In the genomic region with DNA sequence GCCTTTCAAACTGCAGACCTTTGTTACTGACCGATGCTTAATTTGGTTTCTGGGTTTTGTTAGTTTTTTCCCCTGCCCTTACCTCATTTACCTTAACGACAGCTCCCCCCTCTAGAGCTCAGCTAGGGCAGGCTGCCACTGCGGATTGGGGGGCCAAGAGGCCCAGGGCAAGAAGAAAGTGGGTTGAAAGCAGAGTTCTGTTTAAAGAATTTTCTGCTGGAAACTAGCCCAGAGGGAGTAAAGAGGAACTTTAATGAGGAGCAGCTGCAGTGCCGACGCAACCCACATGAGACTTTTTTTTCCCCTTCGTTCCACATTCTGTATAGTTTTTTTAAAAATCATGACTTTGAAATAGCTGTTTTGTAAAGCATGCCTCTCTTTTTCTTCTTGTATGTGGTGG, we compare ENCODE assay signal across 7 cellular contexts. TPM values are rescaled to one million over a fixed set of nuclear protein-coding genes. Genes with fewer than 3 reads are reported as not detected.
A peak's percentile ranks its signal among the peaks of the same experiment; 100 is the strongest.
DNase-seq lines count a peak whose midpoint lies in the region; TF ChIP-seq lines count a peak whose summit lies in the region.
"Not testable (repeated sequence)": the region's sequence is repeated elsewhere in the genome, so short reads cannot be mapped to it uniquely, and the experiment has no call there.

No MANE protein-coding gene starts in this region.

- H3K79me2 ChIP-seq in smooth muscle cell (ENCODE audit: low read depth): not testable (repeated sequence)

- intact Hi-C loops in activated naive CD4-positive, alpha-beta T cell treated with anti-CD3 and anti-CD28 coated beads for 36 hours (cut with micrococcal nuclease): not testable (repeated sequence)

- not testable (repeated sequence) for H3K9ac ChIP-seq in smooth muscle cell (ENCODE audit: low read depth)

- WGBS in smooth muscle cell (ENCODE audit: low lambda C conversion rate): 13% methylated on average over 5 of the region's 6 CpGs

- H3K27me3 Mint-ChIP-seq in activated naive CD4-positive, alpha-beta T cell treated with anti-CD3 and anti-CD28 coated beads for 36 hours (ENCODE audit: low read depth); neural crest cell (ENCODE audit: low read depth): not testable (repeated sequence)

- not testable (repeated sequence) for TF ChIP-seq CTCF in NB4 (IDR thresholded peaks at IDR 0.05; ENCODE audit: low read depth, low read length); neural crest cell (conservative IDR thresholded peaks at IDR 0.05); smooth muscle cell (IDR thresholded peaks at IDR 0.05; ENCODE audit: borderline replicate concordance, insufficient read depth, poor library complexity, severe bottlenecking)

- H3K4me3 ChIP-seq in NB4 (ENCODE audit: low read depth, low read length): not testable (repeated sequence)
- peak overlapping the region; percentile 15 for H3K4me3 ChIP-seq in smooth muscle cell

- not testable (repeated sequence) for TF ChIP-seq POLR2A in NB4 (IDR thresholded peaks at IDR 0.05; ENCODE audit: extremely low read depth, insufficient read length)

- not testable (repeated sequence) for H3K27me3 ChIP-seq in smooth muscle cell (ENCODE audit: low read depth)

- H3K4me2 ChIP-seq in smooth muscle cell: not testable (repeated sequence)

- peak overlapping the region; percentile 75 for H3K27ac ChIP-seq in smooth muscle cell (ENCODE audit: low read depth)

- not testable (repeated sequence) for H3K36me3 Mint-ChIP-seq in activated naive CD4-positive, alpha-beta T cell treated with anti-CD3 and anti-CD28 coated beads for 36 hours (ENCODE audit: low read depth); neural crest cell (ENCODE audit: low read depth)

- not testable (repeated sequence) for H3K9me3 Mint-ChIP-seq in activated naive CD4-positive, alpha-beta T cell treated with anti-CD3 and anti-CD28 coated beads for 36 hours; neural crest cell

- not testable (repeated sequence) for H4K20me1 ChIP-seq in smooth muscle cell (ENCODE audit: low read depth)

- not testable (repeated sequence) for H3K36me3 ChIP-seq in smooth muscle cell (ENCODE audit: low read depth)

- not testable (repeated sequence) for H3K4me1 Mint-ChIP-seq in activated naive CD4-positive, alpha-beta T cell treated with anti-CD3 and anti-CD28 coated beads for 36 hours (ENCODE audit: low read depth); neural crest cell

- not testable (repeated sequence) for H3K27ac Mint-ChIP-seq in activated naive CD4-positive, alpha-beta T cell treated with anti-CD3 and anti-CD28 coated beads for 36 hours; neural crest cell (ENCODE audit: unreplicated experiment)

- not testable (repeated sequence) for H3K4me3 Mint-ChIP-seq in activated naive CD4-positive, alpha-beta T cell treated with anti-CD3 and anti-CD28 coated beads for 36 hours; neural crest cell

- H3F3A ChIP-seq in smooth muscle cell (ENCODE audit: low read depth): not testable (repeated sequence)

- CTCF ChIA-PET in activated naive CD4-positive, alpha-beta T cell treated with anti-CD3 and anti-CD28 coated beads for 36 hours (lab: Charles Lee): not testable (repeated sequence)

- peak; percentile 0 for DNase-seq in GDM1 (lab: John Stamatoyannopoulos, UW)
- peak; percentile 37 for DNase-seq in NB4 (ENCODE audit: low read depth)
- peak; percentile 2 for DNase-seq in activated naive CD4-positive, alpha-beta T cell treated with anti-CD3 and anti-CD28 coated beads for 36 hours
- peak; percentile 54 for DNase-seq in fibroblast of gingiva (ENCODE audit: low read depth)
- DNase-seq in hippocampal formation (lab: John Stamatoyannopoulos, UW): peak; percentile 3 to 23
- DNase-seq in neural crest cell (ENCODE audit: low read depth, low spot score): peak; percentile 1
- not testable (repeated sequence) for DNase-seq in smooth muscle cell (lab: John Stamatoyannopoulos, UW; ENCODE audit: unreplicated experiment)

- H3K4me1 ChIP-seq in smooth muscle cell (ENCODE audit: low read depth): not testable (repeated sequence)

- H3K9me3 ChIP-seq in smooth muscle cell (replicated peaks; ENCODE audit: low read depth): not testable (repeated sequence)

- not testable (repeated sequence) for H2AFZ ChIP-seq in smooth muscle cell (ENCODE audit: low read depth)

RNA-seq across cellular contexts. Expression of a gene that starts 29.4 kb away (rescaled TPM):
- 10 to 100 TPM; 13.0 to 13.3 TPM for total RNA-seq in activated naive CD4-positive, alpha-beta T cell treated with anti-CD3 and anti-CD28 coated beads for 36 hours
- total RNA-seq in neural crest cell (14.1 and 16.1 TPM in 2 replicates), smooth muscle cell (15.1 and 17.9 TPM in 2 replicates)
- 3.5 and 4.0 TPM in 2 replicates for polyA plus RNA-seq in smooth muscle cell
